1 cellular context compared by ENCODE assay signal in the genomic region with DNA sequence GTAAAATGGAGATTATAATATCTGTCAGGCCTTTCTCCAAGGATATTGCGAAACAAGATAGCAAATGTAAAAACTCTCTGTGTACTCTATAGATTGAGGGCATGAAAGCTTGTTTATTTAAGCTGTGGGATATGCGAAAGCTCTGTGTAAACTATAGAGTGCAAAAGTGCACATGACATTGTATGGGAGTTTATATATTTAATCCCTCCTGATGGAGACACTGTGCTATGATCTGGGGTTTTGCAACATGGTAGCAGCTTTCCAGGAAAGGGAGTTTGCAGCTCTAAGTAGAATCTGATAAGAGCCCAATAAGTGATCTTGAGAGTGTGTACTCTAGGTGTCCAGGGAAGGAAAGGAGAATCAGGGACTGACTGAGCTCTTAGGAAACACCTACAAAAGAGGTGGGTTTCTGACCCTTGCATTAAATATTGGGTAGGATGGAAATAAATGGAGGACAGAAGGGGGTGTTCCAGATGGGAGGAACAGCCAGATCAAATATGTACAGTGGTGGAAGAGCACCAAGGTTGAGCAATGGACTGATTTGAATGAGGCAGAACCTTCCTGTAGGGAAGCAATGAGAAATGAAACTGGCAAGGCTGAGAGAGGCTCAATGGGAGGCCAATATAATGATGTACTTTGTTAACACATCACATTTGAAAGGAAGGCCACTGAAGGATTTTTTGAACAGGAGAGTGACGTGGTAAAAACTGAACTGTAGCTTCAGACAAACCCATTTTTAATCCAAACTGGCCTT.
A peak's percentile ranks its signal among the peaks of the same experiment; 100 is the strongest.
TF ChIP-seq lines count a peak whose summit lies in the region.

No MANE protein-coding gene starts in this region.

TF ChIP-seq in HepG2, 621 proteins besides CTCF, POLR2A, EP300 and RAD21 (continued from another document and continues in another):
- TF ChIP-seq, protein P1, sequence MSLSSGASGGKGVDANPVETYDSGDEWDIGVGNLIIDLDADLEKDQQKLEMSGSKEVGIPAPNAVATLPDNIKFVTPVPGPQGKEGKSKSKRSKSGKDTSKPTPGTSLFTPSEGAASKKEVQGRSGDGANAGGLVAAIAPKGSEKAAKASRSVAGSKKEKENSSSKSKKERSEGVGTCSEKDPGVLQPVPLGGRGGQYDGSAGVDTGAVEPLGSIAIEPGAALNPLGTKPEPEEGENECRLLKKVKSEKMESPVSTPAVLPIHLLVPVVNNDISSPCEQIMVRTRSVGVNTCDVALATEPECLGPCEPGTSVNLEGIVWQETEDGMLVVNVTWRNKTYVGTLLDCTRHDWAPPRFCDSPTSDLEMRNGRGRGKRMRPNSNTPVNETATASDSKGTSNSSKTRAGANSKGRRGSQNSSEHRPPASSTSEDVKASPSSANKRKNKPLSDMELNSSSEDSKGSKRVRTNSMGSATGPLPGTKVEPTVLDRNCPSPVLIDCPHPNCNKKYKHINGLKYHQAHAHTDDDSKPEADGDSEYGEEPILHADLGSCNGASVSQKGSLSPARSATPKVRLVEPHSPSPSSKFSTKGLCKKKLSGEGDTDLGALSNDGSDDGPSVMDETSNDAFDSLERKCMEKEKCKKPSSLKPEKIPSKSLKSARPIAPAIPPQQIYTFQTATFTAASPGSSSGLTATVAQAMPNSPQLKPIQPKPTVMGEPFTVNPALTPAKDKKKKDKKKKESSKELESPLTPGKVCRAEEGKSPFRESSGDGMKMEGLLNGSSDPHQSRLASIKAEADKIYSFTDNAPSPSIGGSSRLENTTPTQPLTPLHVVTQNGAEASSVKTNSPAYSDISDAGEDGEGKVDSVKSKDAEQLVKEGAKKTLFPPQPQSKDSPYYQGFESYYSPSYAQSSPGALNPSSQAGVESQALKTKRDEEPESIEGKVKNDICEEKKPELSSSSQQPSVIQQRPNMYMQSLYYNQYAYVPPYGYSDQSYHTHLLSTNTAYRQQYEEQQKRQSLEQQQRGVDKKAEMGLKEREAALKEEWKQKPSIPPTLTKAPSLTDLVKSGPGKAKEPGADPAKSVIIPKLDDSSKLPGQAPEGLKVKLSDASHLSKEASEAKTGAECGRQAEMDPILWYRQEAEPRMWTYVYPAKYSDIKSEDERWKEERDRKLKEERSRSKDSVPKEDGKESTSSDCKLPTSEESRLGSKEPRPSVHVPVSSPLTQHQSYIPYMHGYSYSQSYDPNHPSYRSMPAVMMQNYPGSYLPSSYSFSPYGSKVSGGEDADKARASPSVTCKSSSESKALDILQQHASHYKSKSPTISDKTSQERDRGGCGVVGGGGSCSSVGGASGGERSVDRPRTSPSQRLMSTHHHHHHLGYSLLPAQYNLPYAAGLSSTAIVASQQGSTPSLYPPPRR (CRISPR knock-in tag; IDR thresholded peaks at IDR 0.05; ENCODE audit: borderline replicate concordance) = peak; percentile 92
- TF ChIP-seq ZSCAN21 (CRISPR knock-in tag; IDR thresholded peaks at IDR 0.05; ENCODE audit: borderline replicate concordance) = no peak
- TF ChIP-seq ELF3 (CRISPR knock-in tag; IDR thresholded peaks at IDR 0.05) = 0 out of 2 replicates have a peak, but pooled peaks have one; percentile 47
- TF ChIP-seq, protein P2, sequence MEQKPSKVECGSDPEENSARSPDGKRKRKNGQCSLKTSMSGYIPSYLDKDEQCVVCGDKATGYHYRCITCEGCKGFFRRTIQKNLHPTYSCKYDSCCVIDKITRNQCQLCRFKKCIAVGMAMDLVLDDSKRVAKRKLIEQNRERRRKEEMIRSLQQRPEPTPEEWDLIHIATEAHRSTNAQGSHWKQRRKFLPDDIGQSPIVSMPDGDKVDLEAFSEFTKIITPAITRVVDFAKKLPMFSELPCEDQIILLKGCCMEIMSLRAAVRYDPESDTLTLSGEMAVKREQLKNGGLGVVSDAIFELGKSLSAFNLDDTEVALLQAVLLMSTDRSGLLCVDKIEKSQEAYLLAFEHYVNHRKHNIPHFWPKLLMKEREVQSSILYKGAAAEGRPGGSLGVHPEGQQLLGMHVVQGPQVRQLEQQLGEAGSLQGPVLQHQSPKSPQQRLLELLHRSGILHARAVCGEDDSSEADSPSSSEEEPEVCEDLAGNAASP (CRISPR knock-in tag; IDR thresholded peaks at IDR 0.05; ENCODE audit: borderline replicate concordance) = peak; percentile 17; the same call in 1 of the 2 replicates
- peak; percentile 60; the same call in 1 of the 2 replicates for TF ChIP-seq SOX5 (CRISPR knock-in tag; IDR thresholded peaks at IDR 0.05; ENCODE audit: borderline replicate concordance)
- TF ChIP-seq, protein P3, sequence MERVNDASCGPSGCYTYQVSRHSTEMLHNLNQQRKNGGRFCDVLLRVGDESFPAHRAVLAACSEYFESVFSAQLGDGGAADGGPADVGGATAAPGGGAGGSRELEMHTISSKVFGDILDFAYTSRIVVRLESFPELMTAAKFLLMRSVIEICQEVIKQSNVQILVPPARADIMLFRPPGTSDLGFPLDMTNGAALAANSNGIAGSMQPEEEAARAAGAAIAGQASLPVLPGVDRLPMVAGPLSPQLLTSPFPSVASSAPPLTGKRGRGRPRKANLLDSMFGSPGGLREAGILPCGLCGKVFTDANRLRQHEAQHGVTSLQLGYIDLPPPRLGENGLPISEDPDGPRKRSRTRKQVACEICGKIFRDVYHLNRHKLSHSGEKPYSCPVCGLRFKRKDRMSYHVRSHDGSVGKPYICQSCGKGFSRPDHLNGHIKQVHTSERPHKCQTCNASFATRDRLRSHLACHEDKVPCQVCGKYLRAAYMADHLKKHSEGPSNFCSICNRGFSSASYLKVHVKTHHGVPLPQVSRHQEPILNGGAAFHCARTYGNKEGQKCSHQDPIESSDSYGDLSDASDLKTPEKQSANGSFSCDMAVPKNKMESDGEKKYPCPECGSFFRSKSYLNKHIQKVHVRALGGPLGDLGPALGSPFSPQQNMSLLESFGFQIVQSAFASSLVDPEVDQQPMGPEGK (CRISPR knock-in tag; IDR thresholded peaks at IDR 0.05) = peak; percentile 28; the same call in 1 of the 2 replicates
- TF ChIP-seq SOX6 (IDR thresholded peaks at IDR 0.05) = no peak
- TF ChIP-seq SOX6 (CRISPR knock-in tag; IDR thresholded peaks at IDR 0.05) = peak; percentile 79
- TF ChIP-seq ZSCAN9 (CRISPR knock-in tag; IDR thresholded peaks at IDR 0.05; ENCODE audit: borderline replicate concordance) = 0 out of 2 replicates have a peak, but pooled peaks have one; percentile 40
- peak; percentile 49; the same call in 1 of the 2 replicates for TF ChIP-seq SALL1 (CRISPR knock-in tag; IDR thresholded peaks at IDR 0.05)
- peak; percentile 45; the same call in 1 of the 2 replicates for TF ChIP-seq NKX3-1 (CRISPR knock-in tag; IDR thresholded peaks at IDR 0.05)
- TF ChIP-seq GTF3A (CRISPR knock-in tag; conservative IDR thresholded peaks at IDR 0.05) = 0 out of 2 replicates have a peak, but pooled peaks have one; percentile 42
- 0 out of 2 replicates have a peak, but pooled peaks have one; percentile 62 for TF ChIP-seq KLF12 (CRISPR knock-in tag; IDR thresholded peaks at IDR 0.05; ENCODE audit: borderline replicate concordance)
- TF ChIP-seq, protein P4, sequence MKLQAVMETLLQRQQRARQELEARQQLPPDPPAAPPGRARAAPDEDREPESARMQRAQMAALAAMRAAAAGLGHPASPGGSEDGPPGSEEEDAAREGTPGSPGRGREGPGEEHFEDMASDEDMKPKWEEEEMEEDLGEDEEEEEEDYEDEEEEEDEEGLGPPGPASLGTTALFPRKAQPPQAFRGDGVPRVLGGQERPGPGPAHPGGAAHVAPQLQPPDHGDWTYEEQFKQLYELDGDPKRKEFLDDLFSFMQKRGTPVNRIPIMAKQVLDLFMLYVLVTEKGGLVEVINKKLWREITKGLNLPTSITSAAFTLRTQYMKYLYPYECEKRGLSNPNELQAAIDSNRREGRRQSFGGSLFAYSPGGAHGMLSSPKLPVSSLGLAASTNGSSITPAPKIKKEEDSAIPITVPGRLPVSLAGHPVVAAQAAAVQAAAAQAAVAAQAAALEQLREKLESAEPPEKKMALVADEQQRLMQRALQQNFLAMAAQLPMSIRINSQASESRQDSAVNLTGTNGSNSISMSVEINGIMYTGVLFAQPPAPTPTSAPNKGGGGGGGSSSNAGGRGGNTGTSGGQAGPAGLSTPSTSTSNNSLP (IDR thresholded peaks at IDR 0.05; ENCODE audit: low read depth, low read length) = peak; percentile 80
- TF ChIP-seq, protein P5, sequence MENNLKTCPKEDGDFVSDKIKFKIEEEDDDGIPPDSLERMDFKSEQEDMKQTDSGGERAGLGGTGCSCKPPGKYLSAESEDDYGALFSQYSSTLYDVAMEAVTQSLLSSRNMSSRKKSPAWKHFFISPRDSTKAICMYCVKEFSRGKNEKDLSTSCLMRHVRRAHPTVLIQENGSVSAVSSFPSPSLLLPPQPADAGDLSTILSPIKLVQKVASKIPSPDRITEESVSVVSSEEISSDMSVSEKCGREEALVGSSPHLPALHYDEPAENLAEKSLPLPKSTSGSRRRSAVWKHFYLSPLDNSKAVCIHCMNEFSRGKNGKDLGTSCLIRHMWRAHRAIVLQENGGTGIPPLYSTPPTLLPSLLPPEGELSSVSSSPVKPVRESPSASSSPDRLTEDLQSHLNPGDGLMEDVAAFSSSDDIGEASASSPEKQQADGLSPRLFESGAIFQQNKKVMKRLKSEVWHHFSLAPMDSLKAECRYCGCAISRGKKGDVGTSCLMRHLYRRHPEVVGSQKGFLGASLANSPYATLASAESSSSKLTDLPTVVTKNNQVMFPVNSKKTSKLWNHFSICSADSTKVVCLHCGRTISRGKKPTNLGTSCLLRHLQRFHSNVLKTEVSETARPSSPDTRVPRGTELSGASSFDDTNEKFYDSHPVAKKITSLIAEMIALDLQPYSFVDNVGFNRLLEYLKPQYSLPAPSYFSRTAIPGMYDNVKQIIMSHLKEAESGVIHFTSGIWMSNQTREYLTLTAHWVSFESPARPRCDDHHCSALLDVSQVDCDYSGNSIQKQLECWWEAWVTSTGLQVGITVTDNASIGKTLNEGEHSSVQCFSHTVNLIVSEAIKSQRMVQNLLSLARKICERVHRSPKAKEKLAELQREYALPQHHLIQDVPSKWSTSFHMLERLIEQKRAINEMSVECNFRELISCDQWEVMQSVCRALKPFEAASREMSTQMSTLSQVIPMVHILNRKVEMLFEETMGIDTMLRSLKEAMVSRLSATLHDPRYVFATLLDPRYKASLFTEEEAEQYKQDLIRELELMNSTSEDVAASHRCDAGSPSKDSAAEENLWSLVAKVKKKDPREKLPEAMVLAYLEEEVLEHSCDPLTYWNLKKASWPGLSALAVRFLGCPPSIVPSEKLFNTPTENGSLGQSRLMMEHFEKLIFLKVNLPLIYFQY (CRISPR knock-in tag; IDR thresholded peaks at IDR 0.05; ENCODE audit: borderline replicate concordance) = no peak
- TF ChIP-seq NCOR1 (IDR thresholded peaks at IDR 0.05; ENCODE audit: borderline replicate concordance, low read length) = peak; percentile 68; the same call in 1 of the 2 replicates
- peak; percentile 56; the same call in 1 of the 2 replicates for TF ChIP-seq CREM (IDR thresholded peaks at IDR 0.05)
- TF ChIP-seq CREM (CRISPR knock-in tag; IDR thresholded peaks at IDR 0.05) = no peak
- no peak for TF ChIP-seq ZNF788 (CRISPR knock-in tag; IDR thresholded peaks at IDR 0.05; ENCODE audit: borderline replicate concordance)
- 0 out of 2 replicates have a peak, but pooled peaks have one; percentile 28 for TF ChIP-seq ZSCAN29 (CRISPR knock-in tag; conservative IDR thresholded peaks at IDR 0.05)
- TF ChIP-seq FOXA1 (IDR thresholded peaks at IDR 0.05) = peak; percentile 65
- TF ChIP-seq FOXA1 (CRISPR knock-in tag; IDR thresholded peaks at IDR 0.05) = peak; percentile 92
- TF ChIP-seq, protein P6, sequence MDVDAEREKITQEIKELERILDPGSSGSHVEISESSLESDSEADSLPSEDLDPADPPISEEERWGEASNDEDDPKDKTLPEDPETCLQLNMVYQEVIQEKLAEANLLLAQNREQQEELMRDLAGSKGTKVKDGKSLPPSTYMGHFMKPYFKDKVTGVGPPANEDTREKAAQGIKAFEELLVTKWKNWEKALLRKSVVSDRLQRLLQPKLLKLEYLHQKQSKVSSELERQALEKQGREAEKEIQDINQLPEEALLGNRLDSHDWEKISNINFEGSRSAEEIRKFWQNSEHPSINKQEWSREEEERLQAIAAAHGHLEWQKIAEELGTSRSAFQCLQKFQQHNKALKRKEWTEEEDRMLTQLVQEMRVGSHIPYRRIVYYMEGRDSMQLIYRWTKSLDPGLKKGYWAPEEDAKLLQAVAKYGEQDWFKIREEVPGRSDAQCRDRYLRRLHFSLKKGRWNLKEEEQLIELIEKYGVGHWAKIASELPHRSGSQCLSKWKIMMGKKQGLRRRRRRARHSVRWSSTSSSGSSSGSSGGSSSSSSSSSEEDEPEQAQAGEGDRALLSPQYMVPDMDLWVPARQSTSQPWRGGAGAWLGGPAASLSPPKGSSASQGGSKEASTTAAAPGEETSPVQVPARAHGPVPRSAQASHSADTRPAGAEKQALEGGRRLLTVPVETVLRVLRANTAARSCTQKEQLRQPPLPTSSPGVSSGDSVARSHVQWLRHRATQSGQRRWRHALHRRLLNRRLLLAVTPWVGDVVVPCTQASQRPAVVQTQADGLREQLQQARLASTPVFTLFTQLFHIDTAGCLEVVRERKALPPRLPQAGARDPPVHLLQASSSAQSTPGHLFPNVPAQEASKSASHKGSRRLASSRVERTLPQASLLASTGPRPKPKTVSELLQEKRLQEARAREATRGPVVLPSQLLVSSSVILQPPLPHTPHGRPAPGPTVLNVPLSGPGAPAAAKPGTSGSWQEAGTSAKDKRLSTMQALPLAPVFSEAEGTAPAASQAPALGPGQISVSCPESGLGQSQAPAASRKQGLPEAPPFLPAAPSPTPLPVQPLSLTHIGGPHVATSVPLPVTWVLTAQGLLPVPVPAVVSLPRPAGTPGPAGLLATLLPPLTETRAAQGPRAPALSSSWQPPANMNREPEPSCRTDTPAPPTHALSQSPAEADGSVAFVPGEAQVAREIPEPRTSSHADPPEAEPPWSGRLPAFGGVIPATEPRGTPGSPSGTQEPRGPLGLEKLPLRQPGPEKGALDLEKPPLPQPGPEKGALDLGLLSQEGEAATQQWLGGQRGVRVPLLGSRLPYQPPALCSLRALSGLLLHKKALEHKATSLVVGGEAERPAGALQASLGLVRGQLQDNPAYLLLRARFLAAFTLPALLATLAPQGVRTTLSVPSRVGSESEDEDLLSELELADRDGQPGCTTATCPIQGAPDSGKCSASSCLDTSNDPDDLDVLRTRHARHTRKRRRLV (CRISPR knock-in tag; IDR thresholded peaks at IDR 0.05) = no peak
- no peak for TF ChIP-seq EED (CRISPR knock-in tag; IDR thresholded peaks at IDR 0.05)
- TF ChIP-seq, protein P7, sequence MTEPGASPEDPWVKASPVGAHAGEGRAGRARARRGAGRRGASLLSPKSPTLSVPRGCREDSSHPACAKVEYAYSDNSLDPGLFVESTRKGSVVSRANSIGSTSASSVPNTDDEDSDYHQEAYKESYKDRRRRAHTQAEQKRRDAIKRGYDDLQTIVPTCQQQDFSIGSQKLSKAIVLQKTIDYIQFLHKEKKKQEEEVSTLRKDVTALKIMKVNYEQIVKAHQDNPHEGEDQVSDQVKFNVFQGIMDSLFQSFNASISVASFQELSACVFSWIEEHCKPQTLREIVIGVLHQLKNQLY (CRISPR knock-in tag; IDR thresholded peaks at IDR 0.05) = 0 out of 2 replicates have a peak, but pooled peaks have one; percentile 23
- TF ChIP-seq, protein P8, sequence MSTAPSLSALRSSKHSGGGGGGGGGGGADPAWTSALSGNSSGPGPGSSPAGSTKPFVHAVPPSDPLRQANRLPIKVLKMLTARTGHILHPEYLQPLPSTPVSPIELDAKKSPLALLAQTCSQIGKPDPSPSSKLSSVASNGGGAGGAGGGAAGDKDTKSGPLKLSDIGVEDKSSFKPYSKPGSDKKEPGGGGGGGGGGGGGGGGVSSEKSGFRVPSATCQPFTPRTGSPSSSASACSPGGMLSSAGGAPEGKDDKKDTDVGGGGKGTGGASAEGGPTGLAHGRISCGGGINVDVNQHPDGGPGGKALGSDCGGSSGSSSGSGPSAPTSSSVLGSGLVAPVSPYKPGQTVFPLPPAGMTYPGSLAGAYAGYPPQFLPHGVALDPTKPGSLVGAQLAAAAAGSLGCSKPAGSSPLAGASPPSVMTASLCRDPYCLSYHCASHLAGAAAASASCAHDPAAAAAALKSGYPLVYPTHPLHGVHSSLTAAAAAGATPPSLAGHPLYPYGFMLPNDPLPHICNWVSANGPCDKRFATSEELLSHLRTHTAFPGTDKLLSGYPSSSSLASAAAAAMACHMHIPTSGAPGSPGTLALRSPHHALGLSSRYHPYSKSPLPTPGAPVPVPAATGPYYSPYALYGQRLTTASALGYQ (CRISPR knock-in tag; IDR thresholded peaks at IDR 0.05) = peak; percentile 69
